1 cellular context compared by ENCODE assay signal in genomic region chr12:49342914-49343731, GRCh38.
TF ChIP-seq lines count a peak whose summit lies in the region.

No MANE protein-coding gene starts in this region.

TF ChIP-seq in H1, 55 proteins besides CTCF, POLR2A, EP300 and RAD21:
- no peak for TF ChIP-seq CBX5 (IDR thresholded peaks at IDR 0.05; ENCODE audit: low read depth, low read length)
- TF ChIP-seq TCF12 (IDR thresholded peaks at IDR 0.05; ENCODE audit: low read depth, low read length) = no peak
- 0 out of 2 replicates have a peak, but pooled peaks have one; percentile 2 for TF ChIP-seq EGR1 (IDR thresholded peaks at IDR 0.05; ENCODE audit: borderline replicate concordance, low read depth, low read length)
- no peak for TF ChIP-seq SP2 (IDR thresholded peaks at IDR 0.05; ENCODE audit: low read length)
- 0 out of 2 replicates have a peak, but pooled peaks have one; percentile 42 for TF ChIP-seq CBX8 (IDR thresholded peaks at IDR 0.05; ENCODE audit: borderline replicate concordance, low read depth, low read length)
- no peak for TF ChIP-seq TAF1 (IDR thresholded peaks at IDR 0.05; ENCODE audit: low read depth, low read length)
- TF ChIP-seq EZH2 (IDR thresholded peaks at IDR 0.05; ENCODE audit: low read depth, low read length, severe bottlenecking) = peak; percentile 57
- no peak for TF ChIP-seq ASH2L (IDR thresholded peaks at IDR 0.05; ENCODE audit: low read length)
